Comparison of ENCODE assay signal across 28 cellular contexts in the genomic region with DNA sequence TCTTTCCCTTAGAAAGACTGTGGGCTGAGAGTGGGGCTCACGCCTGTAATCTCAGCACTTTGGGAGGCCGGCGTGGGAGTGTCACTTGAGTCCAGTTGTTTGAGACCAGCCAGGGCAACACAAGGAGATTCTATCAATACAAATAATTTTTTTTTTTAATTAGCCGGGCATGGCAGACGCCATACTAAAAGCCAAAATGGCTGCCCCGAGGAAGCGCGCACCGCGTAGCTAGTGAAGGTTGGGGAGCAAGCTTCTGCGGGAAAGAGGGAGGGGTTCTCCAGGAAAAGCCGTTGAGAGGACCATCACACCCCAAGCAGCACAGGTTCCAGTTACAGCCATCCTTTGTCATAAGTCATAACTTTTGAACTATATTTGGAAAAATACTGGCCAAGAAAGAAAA. TPM values are rescaled to one million over a fixed set of nuclear protein-coding genes. Genes with fewer than 3 reads are reported as not detected.
"Had no signal": no experiment of that assay in that cellular context is flagged by ENCODE, and none has a peak within 500 bp of the region (broad histone marks: within the 10 kb centered on the region; RNA-seq: fewer than 3 reads in every experiment).

No MANE protein-coding gene starts in this region.

- H3K4me1 ChIP-seq: colonic mucosa, esophagus squamous epithelium, gastrocnemius medialis, heart right ventricle, left lung, lower lobe of right lung had no signal

- H3K9me3 Mint-ChIP-seq: dendritic cell treated with granulocyte-macrophage colony-stimulating factor and Interleukin-4, amounts not matched to agents 40 ng/mL and 50 ng/mL, for 4 days; effector memory CD8-positive, alpha-beta T cell; endodermal cell had no signal

- FAIRE-seq: endometrium, islet of Langerhans, keratinocyte had no signal

- H3K36me3 Mint-ChIP-seq: mesothelial cell of epicardium, naive B cell had no signal

- H3K4me3 ChIP-seq: colonic mucosa, esophagus squamous epithelium, gastrocnemius medialis, heart right ventricle, left lung, lower lobe of right lung, mucosa of descending colon had no signal

- H3K9me3 ChIP-seq: colonic mucosa, esophagus squamous epithelium, gastrocnemius medialis, heart right ventricle, left lung, lower lobe of right lung, mucosa of descending colon had no signal

- H3K27ac ChIP-seq: colonic mucosa, epithelial cell of prostate, esophagus squamous epithelium, gastrocnemius medialis, heart right ventricle, left lung, lower lobe of right lung had no signal

- H3K4me1 Mint-ChIP-seq: endodermal cell had no signal

- DNase-seq: colonic mucosa; cortex of kidney; effector CD8-positive, alpha-beta T cell; effector memory CD8-positive, alpha-beta T cell; endodermal cell; erythroblast; esophagus squamous epithelium; foreskin fibroblast; gastrocnemius medialis; glutamatergic neuron; heart right ventricle; hippocampal formation; left cardiac atrium; left lung; left ventricle myocardium superior; lower lobe of right lung; mesenchymal stem cell; mucosa of descending colon; naive B cell had no signal

- H3K27ac Mint-ChIP-seq: effector memory CD8-positive, alpha-beta T cell; endodermal cell had no signal

- H3K27me3 ChIP-seq: colonic mucosa, esophagus squamous epithelium, gastrocnemius medialis, heart right ventricle, left lung had no signal

- H3K36me3 ChIP-seq: colonic mucosa, esophagus squamous epithelium, gastrocnemius medialis, heart right ventricle, left lung, lower lobe of right lung had no signal

- H3K4me3 Mint-ChIP-seq: dendritic cell treated with granulocyte-macrophage colony-stimulating factor and Interleukin-4, amounts not matched to agents 40 ng/mL and 50 ng/mL, for 4 days; effector memory CD8-positive, alpha-beta T cell; endodermal cell; mesothelial cell of epicardium; naive B cell had no signal

- H3K27me3 Mint-ChIP-seq: dendritic cell treated with granulocyte-macrophage colony-stimulating factor and Interleukin-4, amounts not matched to agents 40 ng/mL and 50 ng/mL, for 4 days; effector memory CD8-positive, alpha-beta T cell had no signal

- ATAC-seq: effector memory CD8-positive, alpha-beta T cell; esophagus mucosa; gastrocnemius medialis; heart right ventricle; left cardiac atrium; left lung; left ventricle myocardium superior; lower lobe of right lung; mucosa of descending colon had no signal

RNA-seq across cellular contexts. Expression of a gene that starts 58.6 kb away (rescaled TPM):
- total RNA-seq: lower lobe of right lung, lung microvascular endothelial cell, myocyte had no signal
